In genomic region chr15:82502700-82503339, GRCh38 we compare ENCODE assay signal across 8 cellular contexts. TPM values are rescaled to one million over a fixed set of nuclear protein-coding genes. Genes with fewer than 3 reads are reported as not detected.
DNase-seq lines count a peak whose midpoint lies in the region; ATAC-seq and TF ChIP-seq lines count a peak whose summit lies in the region.
"Not testable (repeated sequence)": the region's sequence is repeated elsewhere in the genome, so short reads cannot be mapped to it uniquely, and the experiment has no call there.

No MANE protein-coding gene starts in this region.

- ATAC-seq in HG03565 (IDR thresholded peaks at IDR 0.05; ENCODE audit: unreplicated experiment) (peak; percentile 56), heart left ventricle (peak in 3 of 4 donors; percentile 55 to 62 (median 61)), upper lobe of right lung (peak; percentile 93)
- ATAC-seq in natural killer cell treated with Interleukin-12 subunit alpha and Interleukin-12 subunit beta and Interleukin-15 and Interleukin-18, amount 100 ng/mL, for 72 hours = peak; percentile 57 to 69

- H3K4me3 Mint-ChIP-seq in H9; activated CD4-positive, alpha-beta memory T cell treated with anti-CD3 and anti-CD28 coated beads for 36 hours; MCF 10A (ENCODE audit: unreplicated experiment); natural killer cell treated with Interleukin-12 subunit alpha and Interleukin-12 subunit beta and Interleukin-15 and Interleukin-18, amount 100 ng/mL, for 72 hours: not testable (repeated sequence)

- H3K27ac Mint-ChIP-seq in H9; activated CD4-positive, alpha-beta memory T cell treated with anti-CD3 and anti-CD28 coated beads for 36 hours; MCF 10A (ENCODE audit: low read depth, unreplicated experiment); natural killer cell treated with Interleukin-12 subunit alpha and Interleukin-12 subunit beta and Interleukin-15 and Interleukin-18, amount 100 ng/mL, for 72 hours: not testable (repeated sequence)

- H3K23me2 ChIP-seq in H9 (ENCODE audit: insufficient read length, low read depth, low read length, poor library complexity, severe bottlenecking) = not testable (repeated sequence)

- H3K9ac ChIP-seq in H9 (ENCODE audit: extremely low read depth, insufficient read length, low read length) = not testable (repeated sequence)

- H3K4me3 ChIP-seq in GM12864 (ENCODE audit: low read depth, low read length); heart left ventricle; upper lobe of right lung: not testable (repeated sequence)

- not testable (repeated sequence) for H3K18ac ChIP-seq in H9 (ENCODE audit: insufficient read length, low read depth, low read length)

- H3K36me3 ChIP-seq in heart left ventricle, upper lobe of right lung: not testable (repeated sequence)

- not testable (repeated sequence) for H3K4me1 Mint-ChIP-seq in H9; activated CD4-positive, alpha-beta memory T cell treated with anti-CD3 and anti-CD28 coated beads for 36 hours (ENCODE audit: low read depth); MCF 10A (ENCODE audit: insufficient read depth, unreplicated experiment); natural killer cell treated with Interleukin-12 subunit alpha and Interleukin-12 subunit beta and Interleukin-15 and Interleukin-18, amount 100 ng/mL, for 72 hours (ENCODE audit: low read depth in 2 of 2)

- H2BK120ac ChIP-seq in H9 (ENCODE audit: low read depth, low read length, poor library complexity, severe bottlenecking) = not testable (repeated sequence)

- not testable (repeated sequence) for H3K23ac ChIP-seq in H9 (ENCODE audit: insufficient read length, low read depth, low read length)

- not testable (repeated sequence) for H4K5ac ChIP-seq in H9 (ENCODE audit: insufficient read length, low read depth, low read length)

- not testable (repeated sequence) for H3K27ac ChIP-seq in H9 (ENCODE audit: insufficient read length, low read depth, low read length); heart left ventricle; upper lobe of right lung

- BruUV-seq in MCF 10A (replicated peaks; lab: Mats Ljungman, UMichigan) = not testable (repeated sequence)

- not testable (repeated sequence) for H3K27me3 Mint-ChIP-seq in H9 (ENCODE audit: low read depth); activated CD4-positive, alpha-beta memory T cell treated with anti-CD3 and anti-CD28 coated beads for 36 hours; MCF 10A (ENCODE audit: insufficient read depth, unreplicated experiment); natural killer cell treated with Interleukin-12 subunit alpha and Interleukin-12 subunit beta and Interleukin-15 and Interleukin-18, amount 100 ng/mL, for 72 hours

- not testable (repeated sequence) for H3K4me2 ChIP-seq in H9 (ENCODE audit: insufficient read depth, insufficient read length, low read length)

- not testable (repeated sequence) for H2BK5ac ChIP-seq in H9 (ENCODE audit: insufficient read length, low read length)

- intact Hi-C loops in activated CD4-positive, alpha-beta memory T cell treated with anti-CD3 and anti-CD28 coated beads for 36 hours (cut with micrococcal nuclease); MCF 10A (cut with micrococcal nuclease); heart left ventricle (cut with DNase I); upper lobe of right lung (cut with DNase I): not testable (repeated sequence)

- H3K27me3 ChIP-seq in H9 (ENCODE audit: insufficient read depth, low read length); heart left ventricle; upper lobe of right lung: not testable (repeated sequence)

- H4K91ac ChIP-seq in H9 (ENCODE audit: insufficient read length, low read depth, low read length) = not testable (repeated sequence)

- H3K4ac ChIP-seq in H9 (ENCODE audit: low read depth, low read length) = not testable (repeated sequence)

- not testable (repeated sequence) for H3K79me2 ChIP-seq in H9 (ENCODE audit: insufficient read depth, low read length)

- not testable (repeated sequence) for H3K36me3 Mint-ChIP-seq in H9 (ENCODE audit: insufficient read depth in 1 of 3, low read depth in 3 of 3); activated CD4-positive, alpha-beta memory T cell treated with anti-CD3 and anti-CD28 coated beads for 36 hours; MCF 10A (ENCODE audit: insufficient read depth, unreplicated experiment); natural killer cell treated with Interleukin-12 subunit alpha and Interleukin-12 subunit beta and Interleukin-15 and Interleukin-18, amount 100 ng/mL, for 72 hours

- not testable (repeated sequence) for H2AK5ac ChIP-seq in H9 (ENCODE audit: insufficient read length, low read length)

- no CpG with 5 or more reads among the region's 7 CpGs for WGBS in H9 (ENCODE audit: extremely low coverage, insufficient read length, low lambda C conversion rate)
- 24 to 48% (median 33%) methylated on average over 2 to 4 of the region's 7 CpGs for WGBS in heart left ventricle, 4 donors

- not testable (repeated sequence) for H3K4me1 ChIP-seq in H9 (ENCODE audit: insufficient read depth, low read length); heart left ventricle; upper lobe of right lung

- not testable (repeated sequence) for H3K9me3 Mint-ChIP-seq in H9; activated CD4-positive, alpha-beta memory T cell treated with anti-CD3 and anti-CD28 coated beads for 36 hours; MCF 10A (ENCODE audit: unreplicated experiment); natural killer cell treated with Interleukin-12 subunit alpha and Interleukin-12 subunit beta and Interleukin-15 and Interleukin-18, amount 100 ng/mL, for 72 hours

- H3K9me3 ChIP-seq in H9 (ENCODE audit: control insufficient read depth, low read depth, low read length); heart left ventricle; upper lobe of right lung: not testable (repeated sequence)

- H3K14ac ChIP-seq in H9 (ENCODE audit: insufficient read depth, low read length) = not testable (repeated sequence)

- not testable (repeated sequence) for H2BK15ac ChIP-seq in H9 (ENCODE audit: low read depth, low read length)

- CTCF ChIA-PET in activated CD4-positive, alpha-beta memory T cell treated with anti-CD3 and anti-CD28 coated beads for 36 hours (lab: Charles Lee); MCF 10A (lab: Yijun Ruan, JAX): not testable (repeated sequence)

- not testable (repeated sequence) for H4K20me1 ChIP-seq in H9 (ENCODE audit: control insufficient read depth, insufficient read depth, insufficient read length)

- not testable (repeated sequence) for TF ChIP-seq POLR2A in heart left ventricle (IDR thresholded peaks at IDR 0.05)

- not testable (repeated sequence) for H4K8ac ChIP-seq in H9 (replicated peaks; ENCODE audit: insufficient read length, low read depth, low read length)

- H3K79me1 ChIP-seq in H9 (ENCODE audit: insufficient read depth, low read depth, low read length, poor library complexity, severe bottlenecking) = not testable (repeated sequence)

- H2BK12ac ChIP-seq in H9 (ENCODE audit: insufficient read length, low read depth, low read length) = not testable (repeated sequence)

- H3K56ac ChIP-seq in H9 (ENCODE audit: insufficient read length, low read depth, low read length) = not testable (repeated sequence)

- not testable (repeated sequence) for DNase-seq in GM12864 (ENCODE audit: low read depth); H9; MCF 10A (ENCODE audit: unreplicated experiment); heart left ventricle; upper lobe of right lung
- DNase-seq in activated CD4-positive, alpha-beta memory T cell treated with anti-CD3 and anti-CD28 coated beads for 36 hours = peak; percentile 19
- peak; percentile 67 for DNase-seq in natural killer cell treated with Interleukin-12 subunit alpha and Interleukin-12 subunit beta and Interleukin-15 and Interleukin-18, amount 100 ng/mL, for 72 hours (ENCODE audit: low spot score)

- TF ChIP-seq CTCF in GM12864 (IDR thresholded peaks at IDR 0.05; ENCODE audit: low read depth, low read length, missing control alignments) (peak; percentile 11), H9 (conservative IDR thresholded peaks at IDR 0.05) (peak; percentile 31; the same call in 2 of the 3 replicates), MCF 10A (IDR thresholded peaks at IDR 0.05; ENCODE audit: unreplicated experiment) (peak; percentile 20), heart left ventricle (IDR thresholded peaks at IDR 0.05) (peak in 4 of 12 donors; percentile 30 to 40 (median 36)), upper lobe of right lung (IDR thresholded peaks at IDR 0.05) (peak; percentile 41)

- not testable (repeated sequence) for H2BK20ac ChIP-seq in H9 (ENCODE audit: low read depth, low read length, poor library complexity, severe bottlenecking)

- POLR2A ChIA-PET in activated CD4-positive, alpha-beta memory T cell treated with anti-CD3 and anti-CD28 coated beads for 36 hours (lab: Charles Lee); MCF 10A (lab: Yijun Ruan, JAX): not testable (repeated sequence)

- not testable (repeated sequence) for H3T11ph ChIP-seq in H9 (ENCODE audit: low read length)

- H2AFZ ChIP-seq in H9 (ENCODE audit: low read length) = not testable (repeated sequence)

RNA-seq across cellular contexts. Expression of gene RPS17, which starts 37.4 kb away (rescaled TPM):
- total RNA-seq in H9 (2021) (2,597 and 2,660 TPM in 2 replicates), MCF 10A (2022) (2,707 and 3,065 TPM in 2 replicates), heart left ventricle (1,000 to 10,000 TPM in 3 of 9 donors, 100 to 1,000 TPM in 6; 621 to 1,280 (median 873) TPM), upper lobe of right lung (1,176 TPM)
- 1,000 to 10,000 TPM; 2,581 to 2,594 TPM for total RNA-seq in activated CD4-positive, alpha-beta memory T cell treated with anti-CD3 and anti-CD28 coated beads for 36 hours
- 1,000 to 10,000 TPM; 1,611 to 3,234 TPM for polyA plus RNA-seq in heart left ventricle
- total RNA-seq in natural killer cell treated with Interleukin-12 subunit alpha and Interleukin-12 subunit beta and Interleukin-15 and Interleukin-18, amount 100 ng/mL, for 72 hours = 1,000 to 10,000 TPM; 1,081 to 1,285 TPM
